Comparison of ENCODE assay signal across 1 cellular context in the genomic region with DNA sequence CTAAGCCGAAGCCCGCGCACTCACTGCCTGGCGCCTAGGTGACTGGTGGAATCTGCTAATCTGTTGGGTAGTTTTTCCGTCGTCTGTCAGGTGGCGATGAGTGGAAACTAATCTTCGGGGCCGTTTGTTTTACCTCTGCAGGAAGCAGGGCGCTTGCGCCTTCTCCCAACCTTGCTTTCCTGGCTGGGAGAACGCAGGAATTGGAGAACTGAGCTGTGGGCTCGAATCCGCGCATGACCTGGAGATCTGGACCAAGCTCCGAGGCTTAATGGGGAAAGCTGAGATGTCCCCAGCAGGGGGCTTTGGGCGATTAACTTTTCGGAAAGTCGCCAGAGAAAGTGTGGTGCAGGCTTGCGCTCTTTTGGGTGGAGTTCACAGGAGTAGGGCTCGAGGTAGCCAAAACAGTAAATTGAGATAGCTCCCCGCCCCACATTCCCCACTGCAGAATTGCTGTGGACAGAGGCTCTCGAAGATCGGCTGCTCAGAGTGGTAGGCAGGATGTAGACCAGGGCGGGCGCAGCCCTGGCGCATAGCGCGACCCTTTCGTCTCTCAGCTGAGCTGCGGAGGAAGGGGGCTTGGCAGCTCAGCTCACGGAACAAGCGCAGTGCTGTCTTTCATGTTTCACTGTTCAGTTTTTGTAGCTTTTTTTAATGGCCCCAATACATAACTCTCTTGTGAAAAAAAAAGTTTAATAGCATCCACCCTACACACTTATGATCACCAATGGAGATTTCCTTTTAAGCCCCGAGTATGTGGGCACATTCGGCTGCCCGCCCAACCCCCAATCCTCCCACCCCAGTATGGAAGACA.
TF ChIP-seq lines count a peak whose summit lies in the region.

No MANE protein-coding gene starts in this region.

TF ChIP-seq in H1, 55 proteins besides CTCF, POLR2A, EP300 and RAD21:
- peak; percentile 52 for TF ChIP-seq KDM4A (IDR thresholded peaks at IDR 0.05; ENCODE audit: low read depth, low read length, severe bottlenecking)
- peak; percentile 94 for TF ChIP-seq SUZ12 (IDR thresholded peaks at IDR 0.05; ENCODE audit: low read length)
- no peak for TF ChIP-seq RFX5 (IDR thresholded peaks at IDR 0.05; ENCODE audit: borderline replicate concordance, low read depth, low read length)
- TF ChIP-seq EZH2 (IDR thresholded peaks at IDR 0.05; ENCODE audit: low read depth, low read length, severe bottlenecking): peak; percentile 93
TF ChIP-seq in H1: peak in this region for 3.
